In genomic region chr22:33837806-33838205, GRCh38 we compare ENCODE assay signal across 1 cellular context.
TF ChIP-seq lines count a peak whose summit lies in the region.

No MANE protein-coding gene starts in this region.

TF ChIP-seq in GM23338, 12 proteins besides CTCF, POLR2A, EP300 and RAD21 (continued from another document):
- TF ChIP-seq ZNF462 (CRISPR knock-in tag; IDR thresholded peaks at IDR 0.05) (no peak), POLR2AphosphoS5 (IDR thresholded peaks at IDR 0.05; ENCODE audit: low read depth) (no peak), NANOG (IDR thresholded peaks at IDR 0.05; ENCODE audit: borderline replicate concordance) (no peak), ZNF331 (CRISPR knock-in tag; IDR thresholded peaks at IDR 0.05; ENCODE audit: low read depth) (no peak), EZH2 (IDR thresholded peaks at IDR 0.05; ENCODE audit: low read depth, unreplicated experiment) (no peak), ETS1 (IDR thresholded peaks at IDR 0.05) (no peak), JUNB (IDR thresholded peaks at IDR 0.05; ENCODE audit: unreplicated experiment) (no peak), EZH2phosphoT487 (IDR thresholded peaks at IDR 0.05; ENCODE audit: unreplicated experiment) (no peak), ZNF114 (CRISPR knock-in tag; IDR thresholded peaks at IDR 0.05) (no peak), REST (IDR thresholded peaks at IDR 0.05; ENCODE audit: unreplicated experiment) (no peak)
